9 cellular contexts compared by ENCODE assay signal in the genomic region with DNA sequence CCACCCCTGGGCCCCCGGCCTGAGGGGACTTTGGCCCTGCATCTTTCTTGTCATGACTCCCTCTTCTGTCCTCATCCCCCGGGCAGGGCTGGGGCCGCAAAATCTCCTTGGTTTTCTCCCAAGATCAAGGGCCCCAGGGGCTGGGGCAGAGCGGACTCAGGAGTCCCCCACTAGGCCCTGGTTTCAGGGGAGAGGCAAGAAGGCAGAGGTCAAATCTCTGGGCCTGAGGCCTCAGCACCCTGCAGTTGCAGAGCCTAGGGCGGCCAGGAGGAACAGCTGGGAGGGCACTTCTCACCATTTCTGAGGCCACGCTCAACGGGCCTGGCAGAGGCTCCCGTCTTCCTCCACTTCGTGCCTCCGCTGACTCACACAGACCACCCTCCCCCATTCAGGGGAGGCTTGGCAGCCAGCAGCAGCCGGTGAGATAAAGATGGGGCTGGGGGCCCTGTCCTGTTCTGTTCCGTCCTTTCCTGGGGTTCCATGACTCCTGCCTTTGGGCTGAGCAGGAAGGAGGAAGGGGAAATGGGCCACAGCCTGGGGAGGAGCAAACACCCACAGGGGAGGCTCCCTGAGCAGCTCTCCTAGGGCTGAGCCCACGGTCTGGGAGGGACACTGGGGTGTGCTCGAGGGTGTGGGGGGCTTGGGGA. TPM values are rescaled to one million over a fixed set of nuclear protein-coding genes. Genes with fewer than 3 reads are reported as not detected.
DNase-seq lines count a peak whose midpoint lies in the region; ATAC-seq lines count a peak whose summit lies in the region.
"Had no signal": no experiment of that assay in that cellular context is flagged by ENCODE, and none has a peak within 500 bp of the region (broad histone marks: within the 10 kb centered on the region; RNA-seq: fewer than 3 reads in every experiment).

No MANE protein-coding gene starts in this region.

- no peak for ATAC-seq in HG03039 (IDR thresholded peaks at IDR 0.05; ENCODE audit: unreplicated experiment)
- ATAC-seq in HG03460 (IDR thresholded peaks at IDR 0.05; ENCODE audit: unreplicated experiment), result no peak

- DNase-seq in Kasumi-1 (lab: John Stamatoyannopoulos, UW), result peak; percentile 10 to 24
- DNase-seq in HuH-7 (ENCODE audit: low spot score), result no peak
- DNase-seq in cerebellum (ENCODE audit: low spot score), result no peak
- DNase-seq: activated CD4-positive, alpha-beta T cell treated with anti-CD3 and anti-CD28 coated beads, Interleukin-2, amount 50 U/mL, for 48 hours had no signal

- no peaks in the 10 kb centered on the region for H4K20me1 ChIP-seq in BLaER1

- no peaks in the 10 kb centered on the region for H3K27me3 ChIP-seq in BLaER1
- H3K27me3 ChIP-seq in duodenal mucosa (ENCODE audit: control insufficient read depth in 1 of 2, insufficient read depth in 2 of 2, low read length in 2 of 2), result no peaks in the 10 kb centered on the region
- H3K27me3 ChIP-seq in muscle layer of duodenum (ENCODE audit: low read depth, low read length), result no peaks in the 10 kb centered on the region

- H3K9me3 ChIP-seq in BLaER1, result no peaks in the 10 kb centered on the region
- no peaks in the 10 kb centered on the region for H3K9me3 ChIP-seq in duodenal mucosa (ENCODE audit: control insufficient read depth in 1 of 2, low read length in 2 of 2)
- no peaks in the 10 kb centered on the region for H3K9me3 ChIP-seq in muscle layer of duodenum (ENCODE audit: control insufficient read depth in 1 of 2, low read length in 2 of 2)

- H3K4me1 ChIP-seq in BLaER1, result peaks cover 58% of the 10 kb centered on the region
- H3K4me1 ChIP-seq in duodenal mucosa (ENCODE audit: control insufficient read depth in 1 of 2, insufficient read depth in 2 of 2, low read length in 2 of 2), result peaks cover 13 to 17% of the 10 kb centered on the region in 2 donors
- H3K4me1 ChIP-seq in muscle layer of duodenum (ENCODE audit: control insufficient read depth in 1 of 2, insufficient read depth in 2 of 2, low read length in 2 of 2), result peaks cover 0 to 9% of the 10 kb centered on the region in 2 donors

- peak overlapping the region; percentile 54 for H3K9ac ChIP-seq in BLaER1
- peak overlapping the region; percentile 38 to 45 for H3K9ac ChIP-seq in duodenal mucosa (ENCODE audit: low read depth in 1 of 2, low read length in 2 of 2)

- peak overlapping the region; percentile 76 for H3K27ac ChIP-seq in BLaER1
- no peak overlapping the region for H3K27ac ChIP-seq in duodenal mucosa (ENCODE audit: low read depth, low read length)
- H3K27ac ChIP-seq in muscle layer of duodenum (ENCODE audit: low read length), result no peak overlapping the region

- H3K36me3 ChIP-seq in BLaER1, result no peaks in the 10 kb centered on the region
- no peaks in the 10 kb centered on the region for H3K36me3 ChIP-seq in duodenal mucosa (ENCODE audit: control insufficient read depth in 1 of 2, insufficient read depth in 2 of 2, low read length in 2 of 2)
- no peaks in the 10 kb centered on the region for H3K36me3 ChIP-seq in muscle layer of duodenum (ENCODE audit: control insufficient read depth in 1 of 2, insufficient read depth in 2 of 2, low read length in 2 of 2)

- H3K4me3 ChIP-seq in BLaER1, result peak overlapping the region; percentile 38
- peak overlapping the region; percentile 50 to 57 for H3K4me3 ChIP-seq in duodenal mucosa (ENCODE audit: low read depth in 1 of 2, low read length in 2 of 2)
- H3K4me3 ChIP-seq in muscle layer of duodenum (ENCODE audit: low read depth in 1 of 2, low read length in 2 of 2), result peak overlapping the region; percentile 33 to 37

- H3K4me2 ChIP-seq in BLaER1, result peak overlapping the region; percentile 95

RNA-seq across cellular contexts. Expression of gene ZSCAN10, which starts 12.4 kb away (rescaled TPM):
- not detected for total RNA-seq in cerebellum

RNA-seq across cellular contexts. Expression of gene IL32, which starts 21.3 kb away (rescaled TPM):
- 2.2 TPM for total RNA-seq in cerebellum

RNA-seq across cellular contexts. Expression of gene ZNF205, which starts 25.7 kb away (rescaled TPM):
- total RNA-seq in cerebellum, result 11.0 TPM

RNA-seq across cellular contexts. Expression of gene MMP25, which starts 40.4 kb away (rescaled TPM):
- 1.1 TPM for total RNA-seq in cerebellum

RNA-seq across cellular contexts. Expression of gene ZNF213, which starts 48.1 kb away (rescaled TPM):
- total RNA-seq in cerebellum, result 6.4 TPM

Comparison
In these comparisons a context has a peak if more than half of its experiments do, and no peak if none do; other contexts are left out.
1. DNase-seq: peak in Kasumi-1 (2 of 2); none in HuH-7 (single experiment) and cerebellum (single experiment).
2. Peak in every context shown above with its lines, with median percentiles within 50 percentile points of each other: H3K4me3 ChIP-seq.